Comparison of ENCODE assay signal across 13 cellular contexts in genomic region chr5:106127341-106127781, GRCh38.
DNase-seq lines count a peak whose midpoint lies in the region; ATAC-seq, FAIRE-seq and TF ChIP-seq lines count a peak whose summit lies in the region.
"Had no signal": no experiment of that assay in that cellular context is flagged by ENCODE, and none has a peak within 500 bp of the region (broad histone marks: within the 10 kb centered on the region; RNA-seq: fewer than 3 reads in every experiment).

No MANE protein-coding gene starts in this region.

- H3K27me3 ChIP-seq in bronchial epithelial cell (ENCODE audit: control insufficient read depth, insufficient read depth, low read length) = no peaks in the 10 kb centered on the region
- H3K27me3 ChIP-seq: esophagus squamous epithelium had no signal

- no peaks in the 10 kb centered on the region for H3K4me1 Mint-ChIP-seq in activated naive CD4-positive, alpha-beta T cell treated with anti-CD3 and anti-CD28 coated beads for 36 hours (ENCODE audit: low read depth)

- TF ChIP-seq CTCF in bronchial epithelial cell (IDR thresholded peaks at IDR 0.05; ENCODE audit: insufficient read depth, low read length, severe bottlenecking) (no peak), retinal pigment epithelial cell (conservative IDR thresholded peaks at IDR 0.05; ENCODE audit: low read depth, low read length) (peak; percentile 27)

- CTCF ChIA-PET in activated naive CD4-positive, alpha-beta T cell treated with anti-CD3 and anti-CD28 coated beads for 36 hours (lab: Charles Lee) = no interaction called here

- ATAC-seq in GM19463 (IDR thresholded peaks at IDR 0.05; ENCODE audit: unreplicated experiment) (peak; percentile 51), HG03175 (IDR thresholded peaks at IDR 0.05; ENCODE audit: unreplicated experiment) (peak; percentile 56)

- H3K27ac Mint-ChIP-seq in activated naive CD4-positive, alpha-beta T cell treated with anti-CD3 and anti-CD28 coated beads for 36 hours = no peak overlapping the region
- H3K27ac Mint-ChIP-seq: CD4-positive, alpha-beta T cell had no signal

- H3K36me3 ChIP-seq in bronchial epithelial cell (ENCODE audit: control insufficient read depth, insufficient read depth, low read length) = no peaks in the 10 kb centered on the region
- H3K36me3 ChIP-seq: esophagus squamous epithelium had no signal

- no peak overlapping the region for H3K4me3 Mint-ChIP-seq in activated naive CD4-positive, alpha-beta T cell treated with anti-CD3 and anti-CD28 coated beads for 36 hours
- H3K4me3 Mint-ChIP-seq: CD4-positive, alpha-beta T cell had no signal

- DNase-seq in bronchial epithelial cell (ENCODE audit: low read depth) (peak; percentile 26), retinal pigment epithelial cell (ENCODE audit: low read depth) (peak; percentile 71), DMS153 (lab: John Stamatoyannopoulos, UW) (no peak), occipital lobe (lab: John Stamatoyannopoulos, UW) (no peak)
- no peak for DNase-seq in activated naive CD4-positive, alpha-beta T cell treated with anti-CD3 and anti-CD28 coated beads for 36 hours
- DNase-seq: activated CD8-positive, alpha-beta memory T cell treated with anti-CD3 and anti-CD28 coated beads for 24 hours; activated naive CD4-positive, alpha-beta T cell treated with Interleukin-2 at 50 U/mL for 16 hours; CD4-positive, alpha-beta T cell; cerebellar nuclear complex; esophagus squamous epithelium; NCI-H2227 treated with DMSO at 0.1 percent for 48 hours had no signal

- intact Hi-C loops in activated naive CD4-positive, alpha-beta T cell treated with anti-CD3 and anti-CD28 coated beads for 36 hours (cut with micrococcal nuclease) = no loop called here

- H3K9me3 Mint-ChIP-seq in activated naive CD4-positive, alpha-beta T cell treated with anti-CD3 and anti-CD28 coated beads for 36 hours = peaks cover 1% of the 10 kb centered on the region
- H3K9me3 Mint-ChIP-seq: CD4-positive, alpha-beta T cell had no signal

- H3K4me3 ChIP-seq in bronchial epithelial cell (ENCODE audit: low read depth, low read length) (no peak overlapping the region), retinal pigment epithelial cell (ENCODE audit: low read length) (no peak overlapping the region)
- H3K4me3 ChIP-seq: esophagus squamous epithelium had no signal

- H3K27me3 Mint-ChIP-seq in activated naive CD4-positive, alpha-beta T cell treated with anti-CD3 and anti-CD28 coated beads for 36 hours (ENCODE audit: low read depth) = no peaks in the 10 kb centered on the region
- H3K27me3 Mint-ChIP-seq: CD4-positive, alpha-beta T cell had no signal

- no peak for FAIRE-seq in bronchial epithelial cell (lab: Jason Lieb, UNC)

- H3K36me3 Mint-ChIP-seq in activated naive CD4-positive, alpha-beta T cell treated with anti-CD3 and anti-CD28 coated beads for 36 hours (ENCODE audit: low read depth) = no peaks in the 10 kb centered on the region

Comparison
In these comparisons a context has a peak if more than half of its experiments do, and no peak if none do; other contexts are left out.
1. DNase-seq: peak in bronchial epithelial cell (single experiment) and retinal pigment epithelial cell (single experiment); none in DMS153 (single experiment), activated naive CD4-positive, alpha-beta T cell treated with anti-CD3 and anti-CD28 coated beads for 36 hours (single experiment) and occipital lobe (single experiment).